In genomic region chr4:123596805-123597204, GRCh38 we compare ENCODE assay signal across 2 cellular contexts.
TF ChIP-seq lines count a peak whose summit lies in the region.

No MANE protein-coding gene starts in this region.

TF ChIP-seq in IMR-90, 13 proteins besides CTCF, POLR2A, EP300 and RAD21:
- TF ChIP-seq, protein P1, sequence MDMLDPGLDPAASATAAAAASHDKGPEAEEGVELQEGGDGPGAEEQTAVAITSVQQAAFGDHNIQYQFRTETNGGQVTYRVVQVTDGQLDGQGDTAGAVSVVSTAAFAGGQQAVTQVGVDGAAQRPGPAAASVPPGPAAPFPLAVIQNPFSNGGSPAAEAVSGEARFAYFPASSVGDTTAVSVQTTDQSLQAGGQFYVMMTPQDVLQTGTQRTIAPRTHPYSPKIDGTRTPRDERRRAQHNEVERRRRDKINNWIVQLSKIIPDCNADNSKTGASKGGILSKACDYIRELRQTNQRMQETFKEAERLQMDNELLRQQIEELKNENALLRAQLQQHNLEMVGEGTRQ (IDR thresholded peaks at IDR 0.05; ENCODE audit: low read depth, low read length): no peak
- TF ChIP-seq FOS (IDR thresholded peaks at IDR 0.05; ENCODE audit: low read depth, low read length): no peak
- no peak for TF ChIP-seq NFE2L2 (IDR thresholded peaks at IDR 0.05; ENCODE audit: low read depth, low read length)
- no peak for TF ChIP-seq MXI1 (IDR thresholded peaks at IDR 0.05; ENCODE audit: borderline replicate concordance, low read depth, low read length)
- no peak for TF ChIP-seq CHD1 (IDR thresholded peaks at IDR 0.05; ENCODE audit: low read depth, low read length)
- no peak for TF ChIP-seq BHLHE40 (IDR thresholded peaks at IDR 0.05; ENCODE audit: low read depth, low read length)
- TF ChIP-seq RCOR1 (IDR thresholded peaks at IDR 0.05; ENCODE audit: insufficient replicate concordance, low read length): no peak

TF ChIP-seq in K562, 482 proteins besides CTCF, POLR2A, EP300 and RAD21:
- TF ChIP-seq NUFIP1 (IDR thresholded peaks at IDR 0.05; ENCODE audit: partially characterized antibody): no peak
- TF ChIP-seq, protein P2, sequence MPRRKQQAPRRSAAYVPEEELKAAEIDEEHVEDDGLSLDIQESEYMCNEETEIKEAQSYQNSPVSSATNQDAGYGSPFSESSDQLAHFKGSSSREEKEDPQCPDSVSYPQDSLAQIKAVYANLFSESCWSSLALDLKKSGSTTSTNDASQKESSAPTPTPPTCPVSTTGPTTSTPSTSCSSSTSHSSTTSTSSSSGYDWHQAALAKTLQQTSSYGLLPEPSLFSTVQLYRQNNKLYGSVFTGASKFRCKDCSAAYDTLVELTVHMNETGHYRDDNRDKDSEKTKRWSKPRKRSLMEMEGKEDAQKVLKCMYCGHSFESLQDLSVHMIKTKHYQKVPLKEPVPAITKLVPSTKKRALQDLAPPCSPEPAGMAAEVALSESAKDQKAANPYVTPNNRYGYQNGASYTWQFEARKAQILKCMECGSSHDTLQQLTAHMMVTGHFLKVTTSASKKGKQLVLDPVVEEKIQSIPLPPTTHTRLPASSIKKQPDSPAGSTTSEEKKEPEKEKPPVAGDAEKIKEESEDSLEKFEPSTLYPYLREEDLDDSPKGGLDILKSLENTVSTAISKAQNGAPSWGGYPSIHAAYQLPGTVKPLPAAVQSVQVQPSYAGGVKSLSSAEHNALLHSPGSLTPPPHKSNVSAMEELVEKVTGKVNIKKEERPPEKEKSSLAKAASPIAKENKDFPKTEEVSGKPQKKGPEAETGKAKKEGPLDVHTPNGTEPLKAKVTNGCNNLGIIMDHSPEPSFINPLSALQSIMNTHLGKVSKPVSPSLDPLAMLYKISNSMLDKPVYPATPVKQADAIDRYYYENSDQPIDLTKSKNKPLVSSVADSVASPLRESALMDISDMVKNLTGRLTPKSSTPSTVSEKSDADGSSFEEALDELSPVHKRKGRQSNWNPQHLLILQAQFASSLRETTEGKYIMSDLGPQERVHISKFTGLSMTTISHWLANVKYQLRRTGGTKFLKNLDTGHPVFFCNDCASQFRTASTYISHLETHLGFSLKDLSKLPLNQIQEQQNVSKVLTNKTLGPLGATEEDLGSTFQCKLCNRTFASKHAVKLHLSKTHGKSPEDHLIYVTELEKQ (CRISPR knock-in tag; IDR thresholded peaks at IDR 0.05): no peak
- no peak for TF ChIP-seq BCOR (IDR thresholded peaks at IDR 0.05)
- no peak for TF ChIP-seq SMAD3 (CRISPR knock-in tag; conservative IDR thresholded peaks at IDR 0.05)
- TF ChIP-seq PHB (CRISPR knock-in tag; IDR thresholded peaks at IDR 0.05): no peak
- no peak for TF ChIP-seq CSDE1 (IDR thresholded peaks at IDR 0.05)
- TF ChIP-seq ELF4 (CRISPR knock-in tag; IDR thresholded peaks at IDR 0.05): no peak
TF ChIP-seq in K562: peak in this region for 0.
